ENCODE assay signal across 14 cellular contexts in the genomic region with DNA sequence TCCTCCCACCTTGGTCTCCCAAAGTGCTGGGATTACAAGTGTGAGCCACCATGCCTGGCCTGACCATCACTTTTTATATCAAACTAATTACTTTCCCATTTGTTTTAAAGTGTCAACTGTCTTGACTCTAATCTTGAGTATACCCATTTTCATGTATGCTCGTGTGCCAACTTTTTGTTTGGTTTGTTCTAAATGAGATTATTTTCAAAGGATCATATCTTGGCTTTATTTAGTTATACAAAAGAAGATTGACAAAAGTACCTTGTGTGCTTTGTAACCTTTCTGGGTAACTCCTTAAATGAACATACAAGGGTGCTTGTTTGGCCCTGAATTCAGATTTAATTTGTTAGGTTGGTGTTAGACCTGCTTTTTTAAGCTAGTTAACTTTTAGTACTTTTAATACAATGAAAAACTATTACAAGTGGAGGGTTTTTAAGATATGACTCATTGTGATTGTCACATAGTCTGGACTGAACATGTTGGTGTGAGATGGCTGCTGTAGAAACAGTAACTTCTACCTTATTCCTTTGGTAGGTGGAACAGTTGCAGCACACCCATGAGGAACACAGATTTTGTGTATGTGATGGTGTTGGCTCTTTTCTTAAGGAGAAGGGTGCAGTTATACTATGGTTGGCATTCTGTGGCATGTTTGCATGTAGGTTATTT.
"Had no signal": no experiment of that assay in that cellular context is flagged by ENCODE, and none has a peak within 500 bp of the region (broad histone marks: within the 10 kb centered on the region; RNA-seq: fewer than 3 reads in every experiment).

No MANE protein-coding gene starts in this region.

- H3K36me3 ChIP-seq: ovary, vagina had no signal

- H3K27ac ChIP-seq: esophagus squamous epithelium, ovary, transverse colon, vagina had no signal

- H3K4me3 Mint-ChIP-seq: neural crest cell; stimulated activated naive B cell treated with anti-CD40 and anti-IgM and Interleukin-4, amounts not matched to agents 10 μg/mL and 1 μg/mL and 100 μg/mL, for 72 hours; T-cell had no signal

- H3K9me3 Mint-ChIP-seq: neural crest cell; stimulated activated naive B cell treated with anti-CD40 and anti-IgM and Interleukin-4, amounts not matched to agents 10 μg/mL and 1 μg/mL and 100 μg/mL, for 72 hours; T-cell had no signal

- ATAC-seq: left cardiac atrium; stimulated activated naive B cell treated with anti-CD40 and anti-IgM and Interleukin-4, amounts not matched to agents 10 μg/mL and 1 μg/mL and 100 μg/mL, for 72 hours; T-cell had no signal

- H3K27ac Mint-ChIP-seq: stimulated activated naive B cell treated with anti-CD40 and anti-IgM and Interleukin-4, amounts not matched to agents 10 μg/mL and 1 μg/mL and 100 μg/mL, for 72 hours; T-cell had no signal

- H3K27me3 Mint-ChIP-seq: stimulated activated naive B cell treated with anti-CD40 and anti-IgM and Interleukin-4, amounts not matched to agents 10 μg/mL and 1 μg/mL and 100 μg/mL, for 72 hours; T-cell had no signal

- DNase-seq: activated CD4-positive, CD25-positive, alpha-beta regulatory T cell treated with anti-CD3 and anti-CD28 coated beads, Interleukin-2, amount 50 U/mL, for 72 hours; activated naive CD4-positive, alpha-beta T cell; aorta; esophagus squamous epithelium; foreskin melanocyte; left cardiac atrium; ovary; retina; stimulated activated naive B cell treated with anti-CD40 and anti-IgM and Interleukin-4, amounts not matched to agents 10 μg/mL and 1 μg/mL and 100 μg/mL, for 72 hours; T-cell; T-helper 9 cell; transverse colon had no signal

- H3K4me3 ChIP-seq: esophagus squamous epithelium, ovary, transverse colon, vagina had no signal

- H3K36me3 Mint-ChIP-seq: T-cell had no signal

- H3K4me1 Mint-ChIP-seq: stimulated activated naive B cell treated with anti-CD40 and anti-IgM and Interleukin-4, amounts not matched to agents 10 μg/mL and 1 μg/mL and 100 μg/mL, for 72 hours; T-cell had no signal

- H3K4me1 ChIP-seq: esophagus squamous epithelium, transverse colon, vagina had no signal

- H3K9me3 ChIP-seq: esophagus squamous epithelium, ovary, transverse colon, vagina had no signal

- H3K27me3 ChIP-seq: esophagus squamous epithelium, ovary, transverse colon, vagina had no signal
